Comparison of ENCODE assay signal across 1 cellular context in genomic region chr2:187461294-187462261, GRCh38.
TF ChIP-seq lines count a peak whose summit lies in the region.

No MANE protein-coding gene starts in this region.

TF ChIP-seq in IMR-90, 13 proteins besides CTCF, POLR2A, EP300 and RAD21 (continued from another document):
- TF ChIP-seq ELK1 (IDR thresholded peaks at IDR 0.05; ENCODE audit: borderline replicate concordance, low read depth, low read length) (no peak), MAFK (IDR thresholded peaks at IDR 0.05; ENCODE audit: low read depth, low read length) (no peak), CEBPB (IDR thresholded peaks at IDR 0.05; ENCODE audit: low read depth, low read length) (no peak)
